In genomic region chr7:130095812-130096211, GRCh38 we compare ENCODE assay signal across 21 cellular contexts. TPM values are rescaled to one million over a fixed set of nuclear protein-coding genes. Genes with fewer than 3 reads are reported as not detected.
DNase-seq lines count a peak whose midpoint lies in the region; ATAC-seq and TF ChIP-seq lines count a peak whose summit lies in the region.
"Had no signal": no experiment of that assay in that cellular context is flagged by ENCODE, and none has a peak within 500 bp of the region (broad histone marks: within the 10 kb centered on the region; RNA-seq: fewer than 3 reads in every experiment).

No MANE protein-coding gene starts in this region.

- H3K27ac ChIP-seq in gastrocnemius medialis, result no peak overlapping the region
- H3K27ac ChIP-seq: C4-2B, skin epidermis, testis had no signal

- no peaks in the 10 kb centered on the region for H3K36me3 ChIP-seq in BE2C
- no peaks in the 10 kb centered on the region for H3K36me3 ChIP-seq in gastrocnemius medialis

- ATAC-seq in gastrocnemius medialis, result no peak
- ATAC-seq: activated CD8-positive, alpha-beta memory T cell treated with anti-CD3 and anti-CD28 coated beads, Interleukin-2, amount 10 ng/mL, durations not matched to agents 7 days and 5 days had no signal

- TF ChIP-seq CTCF in AG09319 (IDR thresholded peaks at IDR 0.05; ENCODE audit: low read depth, low read length), result no peak
- TF ChIP-seq CTCF in BE2C (IDR thresholded peaks at IDR 0.05; ENCODE audit: low read depth, low read length), result no peak
- TF ChIP-seq CTCF in gastrocnemius medialis (IDR thresholded peaks at IDR 0.05 in 4 of 5, conservative IDR thresholded peaks at IDR 0.05 in 1 of 5), result no peak

- peak; percentile 20 for DNase-seq in AG09319 (ENCODE audit: extremely low read depth, low read depth)
- peak; percentile 52 for DNase-seq in GM04504 (ENCODE audit: low read depth)
- DNase-seq in amniotic epithelial cell (ENCODE audit: low read depth), result peak; percentile 80
- peak; percentile 89 for DNase-seq in iris pigment epithelial cell (ENCODE audit: low read depth)
- DNase-seq in T1000 (lab: John Stamatoyannopoulos, UW), result no peak
- no peak for DNase-seq in OCI-M2 (lab: John Stamatoyannopoulos, UW; ENCODE audit: unreplicated experiment)
- no peak for DNase-seq in BE2C
- DNase-seq in gastrocnemius medialis, result no peak
- DNase-seq: activated CD4-positive, CD25-positive, alpha-beta regulatory T cell; activated CD8-positive, alpha-beta memory T cell treated with anti-CD3 and anti-CD28 coated beads, Interleukin-2, amount 10 ng/mL, durations not matched to agents 7 days and 5 days; activated effector memory CD4-positive, alpha-beta T cell treated with anti-CD3 and anti-CD28 coated beads, Interleukin-2, amount 50 U/mL, for 16 hours; amygdala; MM.1S; naive B cell; NCI-H187; NCI-H510A treated with DMSO at 0.1 percent for 48 hours; Right ventricle myocardium superior; T-helper 2 cell; testis had no signal

- H3K4me3 ChIP-seq in BE2C (ENCODE audit: low read depth, low read length) (no peak overlapping the region), gastrocnemius medialis (no peak overlapping the region)
- H3K4me3 ChIP-seq: skin epidermis, testis had no signal

- H3K9me3 ChIP-seq in BE2C, result no peaks in the 10 kb centered on the region
- no peaks in the 10 kb centered on the region for H3K9me3 ChIP-seq in gastrocnemius medialis
- H3K9me3 ChIP-seq: testis had no signal

- intact Hi-C loops in gastrocnemius medialis (cut with DNase I; ENCODE audit: low total_unique reads), result no loop called here

- H3K27me3 ChIP-seq in BE2C, result no peaks in the 10 kb centered on the region
- no peaks in the 10 kb centered on the region for H3K27me3 ChIP-seq in gastrocnemius medialis
- H3K27me3 ChIP-seq: testis had no signal

- no peaks in the 10 kb centered on the region; the same call in 1 of the 2 replicates for H3K4me1 ChIP-seq in BE2C
- peaks cover 3 to 15% of the 10 kb centered on the region in 2 donors for H3K4me1 ChIP-seq in gastrocnemius medialis
- H3K4me1 ChIP-seq: testis had no signal

- in situ Hi-C loops in gastrocnemius medialis (cut with MboI; ENCODE audit: low sequenced_read_pairs in 4 of 4), result no loop called here

- no peak for TF ChIP-seq POLR2A in gastrocnemius medialis (IDR thresholded peaks at IDR 0.05)

RNA-seq across cellular contexts. Expression of gene KLHDC10, which starts 25.5 kb away (rescaled TPM):
- 30.8 TPM for polyA plus RNA-seq in BE2C (2012; ENCODE audit: insufficient read depth, insufficient read length, low read depth)
- 10 to 100 TPM; 27.6 to 46.0 (median 34.5) TPM for total RNA-seq in gastrocnemius medialis

RNA-seq across cellular contexts. Expression of gene ZC3HC1, which starts 44.6 kb away (rescaled TPM):
- polyA plus RNA-seq in BE2C (2012; ENCODE audit: insufficient read depth, insufficient read length, low read depth), result 38.5 TPM
- 10 to 100 TPM; 27.0 to 32.8 (median 28.4) TPM for total RNA-seq in gastrocnemius medialis

Comparison
In these comparisons a context has a peak if more than half of its experiments do, and no peak if none do; other contexts are left out.
1. DNase-seq: peak in AG09319 (single experiment), GM04504 (single experiment), amniotic epithelial cell (single experiment) and iris pigment epithelial cell (single experiment); none in T1000 (single experiment), OCI-M2 (single experiment), BE2C (single experiment) and gastrocnemius medialis (0 of 2).